Comparison of ENCODE assay signal across 23 cellular contexts in the genomic region with DNA sequence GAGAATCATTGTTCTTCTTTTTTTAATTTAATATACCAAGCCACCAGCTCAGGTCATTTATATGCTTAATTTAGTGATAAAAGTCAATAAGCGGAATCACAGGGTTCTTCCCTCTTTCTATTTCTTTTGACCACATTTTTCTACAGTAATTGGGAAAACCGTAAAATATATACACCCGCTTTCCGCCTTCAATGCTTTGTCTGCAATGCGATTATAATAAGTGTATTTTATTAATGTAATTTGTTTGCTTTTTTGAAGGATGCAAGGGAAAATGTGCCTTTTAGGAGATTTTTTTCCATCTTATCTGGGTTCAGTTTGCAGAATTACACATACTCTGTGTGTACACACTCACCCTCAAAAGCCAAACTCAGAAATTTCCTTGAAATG. TPM values are rescaled to one million over a fixed set of nuclear protein-coding genes. Genes with fewer than 3 reads are reported as not detected.
"Had no signal": no experiment of that assay in that cellular context is flagged by ENCODE, and none has a peak within 500 bp of the region (broad histone marks: within the 10 kb centered on the region; RNA-seq: fewer than 3 reads in every experiment).

No MANE protein-coding gene starts in this region.

- DNase-seq: activated B cell treated with CpG ODN at 0.5 μM for 24 hours; activated CD8-positive, alpha-beta T cell treated with anti-CD3 and anti-CD28 coated beads for 36 hours; activated T-cell treated with anti-CD3 and anti-CD28 coated beads, Interleukin-2, amount 50 U/mL, for 4 hours; effector memory CD4-positive, alpha-beta T cell; hippocampal formation; midbrain; right cardiac atrium; stimulated activated CD4-positive, alpha-beta T cell treated with anti-CD3 and anti-CD28 coated beads, Interleukin-15, amount 100 ng/mL, for 24 hours; stimulated activated CD4-positive, alpha-beta T cell treated with anti-CD3 and anti-CD28 coated beads, Interleukin-2, amount 100 ng/mL, for 48 hours; stimulated activated naive CD8-positive, alpha-beta T cell treated with anti-CD3 and anti-CD28 coated beads, Interleukin-15, amount 100 ng/mL, for 72 hours; T-cell had no signal

- ATAC-seq: activated CD8-positive, alpha-beta T cell treated with anti-CD3 and anti-CD28 coated beads for 36 hours; activated T-cell treated with anti-CD3 and anti-CD28 coated beads, Interleukin-2, amount 50 U/mL, for 4 hours; left lobe of liver; right cardiac atrium; T-cell had no signal

- H3K9me3 ChIP-seq: prostate gland, upper lobe of left lung had no signal

- H3K36me3 ChIP-seq: prostate gland, upper lobe of left lung had no signal

- H3K9me3 Mint-ChIP-seq: activated B cell treated with CpG ODN at 0.5 μM for 24 hours; activated CD8-positive, alpha-beta T cell treated with anti-CD3 and anti-CD28 coated beads for 36 hours; activated naive CD4-positive, alpha-beta T cell treated with anti-CD3 and anti-CD28 coated beads, Interleukin-2, amount 50 U/mL, for 24 hours; activated T-cell treated with anti-CD3 and anti-CD28 coated beads, Interleukin-2, amount 50 U/mL, for 4 hours; neural crest cell; stimulated activated naive CD8-positive, alpha-beta T cell treated with anti-CD3 and anti-CD28 coated beads, Interleukin-15, amount 100 ng/mL, for 72 hours; T-cell had no signal

- H3K36me3 Mint-ChIP-seq: activated naive CD4-positive, alpha-beta T cell treated with anti-CD3 and anti-CD28 coated beads, Interleukin-2, amount 50 U/mL, for 24 hours; T-cell had no signal

- H3K4me1 ChIP-seq: prostate gland had no signal

- H3K27ac Mint-ChIP-seq: activated B cell treated with CpG ODN at 0.5 μM for 24 hours; activated CD8-positive, alpha-beta T cell treated with anti-CD3 and anti-CD28 coated beads for 36 hours; activated naive CD4-positive, alpha-beta T cell treated with anti-CD3 and anti-CD28 coated beads, Interleukin-2, amount 50 U/mL, for 24 hours; stimulated activated naive CD8-positive, alpha-beta T cell treated with anti-CD3 and anti-CD28 coated beads, Interleukin-15, amount 100 ng/mL, for 72 hours had no signal

- H3K27ac ChIP-seq: epithelial cell of prostate, prostate gland, upper lobe of left lung had no signal

- H3K4me3 Mint-ChIP-seq: activated B cell treated with CpG ODN at 0.5 μM for 24 hours; activated CD8-positive, alpha-beta T cell treated with anti-CD3 and anti-CD28 coated beads for 36 hours had no signal

RNA-seq across cellular contexts. Expression of gene SOX14, which starts 8.1 kb away (rescaled TPM):
- total RNA-seq: activated B cell treated with CpG ODN at 0.5 μM for 24 hours; activated CD8-positive, alpha-beta T cell treated with anti-CD3 and anti-CD28 coated beads for 36 hours; activated T-cell treated with anti-CD3 and anti-CD28 coated beads, Interleukin-2, amount 50 U/mL, for 4 hours; glomerular endothelial cell; left lobe of liver; lung microvascular endothelial cell; osteoblast; right cardiac atrium; skeletal muscle tissue; T-cell; temporal lobe had no signal
- polyA plus RNA-seq: keratinocyte, right cardiac atrium had no signal
